Comparison of ENCODE assay signal across 10 cellular contexts in the genomic region with DNA sequence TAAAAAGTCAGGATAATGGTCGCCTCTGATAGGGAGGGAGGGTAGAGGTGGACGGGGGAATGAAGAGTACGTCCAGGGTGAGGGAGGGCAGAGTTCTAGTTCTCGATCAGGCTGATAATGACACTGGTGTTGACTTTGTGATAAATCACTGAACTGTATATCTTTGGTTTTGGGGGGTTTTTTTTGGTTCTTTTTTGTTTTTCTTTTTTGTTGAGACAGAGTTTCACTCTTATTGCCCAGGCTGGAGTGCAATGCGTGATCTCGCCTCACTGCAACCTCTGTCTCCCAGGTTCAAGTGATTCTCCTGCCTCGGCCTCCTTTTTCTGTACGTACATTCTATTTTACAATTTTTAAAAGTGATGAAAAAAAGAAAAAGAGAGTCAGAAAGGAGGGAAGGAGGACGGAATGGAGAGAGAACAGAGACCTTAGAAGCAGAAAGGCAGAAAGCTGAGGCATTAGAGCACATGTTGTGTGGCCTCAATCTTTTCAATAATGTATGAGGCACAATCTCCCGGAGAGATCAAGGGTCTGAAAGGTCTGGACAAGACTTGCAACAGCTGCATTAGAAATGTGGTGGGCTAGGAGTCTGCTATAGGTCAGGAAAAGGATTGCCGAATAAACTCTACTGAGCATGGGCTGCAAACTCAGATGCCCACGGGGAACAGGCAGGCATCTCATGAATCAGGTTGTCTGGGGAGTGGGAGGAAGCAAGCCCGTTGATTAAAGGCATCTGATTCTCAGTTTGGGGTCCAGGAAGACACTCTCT.
DNase-seq lines count a peak whose midpoint lies in the region; ATAC-seq, FAIRE-seq and TF ChIP-seq lines count a peak whose summit lies in the region.
"Had no signal": no experiment of that assay in that cellular context is flagged by ENCODE, and none has a peak within 500 bp of the region (broad histone marks: within the 10 kb centered on the region; RNA-seq: fewer than 3 reads in every experiment).

No MANE protein-coding gene starts in this region.

- H4K20me1 ChIP-seq in GM12878 (ENCODE audit: control insufficient read depth, insufficient read depth): no peaks in the 10 kb centered on the region

- WGBS in A549 (ENCODE audit: missing lambda C conversion rate): 87% methylated on average over 13 of the region's 13 CpGs
- WGBS in GM12878 (ENCODE audit: insufficient coverage, insufficient replicate concordance, low lambda C conversion rate, missing lambda C conversion rate): 29% methylated on average over 13 of the region's 13 CpGs

- DNase-seq in A549 (ENCODE audit: low read depth in 1 of 2, low spot score in 1 of 2): no peak
- no peak for DNase-seq in GM12878 (ENCODE audit: low read depth, low spot score)
- DNase-seq in NCI-H748 treated with DMSO at 0.1 percent for 48 hours (lab: John Stamatoyannopoulos, UW): no peak
- DNase-seq in C1 segment of cervical spinal cord (lab: John Stamatoyannopoulos, UW): no peak
- no peak for DNase-seq in NCI-H510A (lab: John Stamatoyannopoulos, UW)
- DNase-seq in NCI-H2171 treated with DMSO at 0.1 percent for 48 hours (lab: John Stamatoyannopoulos, UW): no peak
- DNase-seq: NCI-H2227 treated with DMSO at 0.1 percent for 48 hours had no signal

- TF ChIP-seq EP300 in A549 (IDR thresholded peaks at IDR 0.05) (no peak), GM12878 (IDR thresholded peaks at IDR 0.05; ENCODE audit: borderline replicate concordance in 1 of 2, control insufficient read depth in 1 of 2, low read depth in 2 of 2, low read length in 2 of 2) (no peak; a peak in 1 of 4 replicates)

- H3K9me3 ChIP-seq in A549: peaks cover 11% of the 10 kb centered on the region
- peaks cover 4% of the 10 kb centered on the region; the same call in 2 of the 3 replicates for H3K9me3 ChIP-seq in GM12878 (replicated peaks; ENCODE audit: control insufficient read depth, insufficient read depth, low read length)
- H3K9me3 ChIP-seq in mucosa of rectum (ENCODE audit: control insufficient read depth in 2 of 2, low read length in 2 of 2): peaks cover 0 to 3% of the 10 kb centered on the region in 2 donors

- TF ChIP-seq CTCF in A549 (IDR thresholded peaks at IDR 0.05) (no peak), GM12878 (IDR thresholded peaks at IDR 0.05 in 2 of 3, conservative IDR thresholded peaks at IDR 0.05 in 1 of 3; ENCODE audit: control insufficient read depth in 2 of 3, extremely low read depth in 1 of 3, insufficient read depth in 1 of 3, low read depth in 3 of 3, low read length in 3 of 3) (no peak)

- CTCF ChIA-PET in A549 (lab: Yijun Ruan, JAX): interaction anchor here (0.9 kb wide), 1 partner anchor 116 kb away, joined by 4 read pairs; no protein-coding TSS in a partner anchor
- CTCF ChIA-PET in GM12878 (lab: Yijun Ruan, JAX): interaction anchor here (0.7 to 2.6 kb wide), 6 partner anchors 9 to 631 kb away, joined by 3 to 12 read pairs (median 3); no protein-coding TSS in a partner anchor

- in situ Hi-C loops in GM12878 (cut with MboI): no loop called here

- FAIRE-seq in A549 (lab: Jason Lieb, UNC): no peak
- peak; percentile 78 for FAIRE-seq in GM12878 (lab: Jason Lieb, UNC)
- FAIRE-seq: bronchial epithelial cell had no signal

- TSS peak; percentile 89 for BruUV-seq in GM12878 (replicated peaks; lab: Mats Ljungman, UMichigan)

- H2AFZ ChIP-seq in GM12878 (ENCODE audit: control insufficient read depth, low read depth, low read length): peak overlapping the region; percentile 44

- H3K4me1 ChIP-seq in A549 (peaks cover 44% of the 10 kb centered on the region), GM12878 (ENCODE audit: control insufficient read depth, insufficient read depth, low read length) (peaks cover 37% of the 10 kb centered on the region), mucosa of rectum (ENCODE audit: control insufficient read depth in 2 of 2, insufficient read depth in 2 of 2, low read length in 2 of 2) (peaks cover 41 to 45% of the 10 kb centered on the region in 2 donors)

- H3K27me3 ChIP-seq in GM12878 (replicated peaks in 1 of 2; ENCODE audit: control insufficient read depth in 2 of 2, insufficient read depth in 2 of 2, low read length in 1 of 2): no peaks in the 10 kb centered on the region
- no peaks in the 10 kb centered on the region for H3K27me3 ChIP-seq in mucosa of rectum (ENCODE audit: control insufficient read depth in 2 of 2, insufficient read depth in 2 of 2, low read length in 2 of 2)

- ATAC-seq in A549: no peak
- ATAC-seq in GM18868 (IDR thresholded peaks at IDR 0.05; ENCODE audit: unreplicated experiment): peak; percentile 46
- peak; percentile 69 for ATAC-seq in GM12878

- H3K9ac ChIP-seq in GM12878 (ENCODE audit: control insufficient read depth, insufficient read depth, low read length) (peak overlapping the region; percentile 81), mucosa of rectum (ENCODE audit: low read depth in 1 of 2, low read length in 2 of 2) (peak overlapping the region; percentile 31 to 60)

- no peak for TF ChIP-seq POLR2A in A549 (IDR thresholded peaks at IDR 0.05; ENCODE audit: low read length)
- no peak for TF ChIP-seq POLR2A in GM12878 (IDR thresholded peaks at IDR 0.05; ENCODE audit: low read depth, low read length)

- peak overlapping the region; percentile 93 to 96; a peak in 5 of 6 replicates for H3K27ac ChIP-seq in A549
- H3K27ac ChIP-seq in GM12878 (ENCODE audit: control insufficient read depth, insufficient read depth): peak overlapping the region; percentile 93
- H3K27ac ChIP-seq in mucosa of rectum (ENCODE audit: low read depth in 2 of 2, low read length in 2 of 2): peak overlapping the region; percentile 95 to 96

- peaks cover 4% of the 10 kb centered on the region for H3K79me2 ChIP-seq in GM12878 (ENCODE audit: control insufficient read depth, insufficient read depth, low read length)

- TF ChIP-seq RAD21 in A549 (conservative IDR thresholded peaks at IDR 0.05 in 1 of 2, IDR thresholded peaks at IDR 0.05 in 1 of 2): no peak
- TF ChIP-seq RAD21 in GM12878 (IDR thresholded peaks at IDR 0.05; ENCODE audit: insufficient read depth, low read depth, low read length): no peak

- H3K36me3 ChIP-seq in GM12878 (ENCODE audit: control insufficient read depth in 2 of 2, insufficient read depth in 2 of 2, low read length in 1 of 2): no peaks in the 10 kb centered on the region
- H3K36me3 ChIP-seq in mucosa of rectum (ENCODE audit: control insufficient read depth in 2 of 2, insufficient read depth in 2 of 2, low read length in 2 of 2): no peaks in the 10 kb centered on the region

- H3K4me3 ChIP-seq in A549 (no peak overlapping the region), GM12878 (peak overlapping the region; percentile 43; the same call in 1 of the 2 replicates), mucosa of rectum (ENCODE audit: low read length in 2 of 2) (no peak overlapping the region)

- RAD21 ChIA-PET in GM12878 (lab: Charles Lee; ENCODE audit: unreplicated experiment): interaction anchor here (0.6 to 14.4 kb wide), 18 partner anchors 9 to 350 kb away, joined by 3 to 258 read pairs (median 7); a partner anchor contains a TSS

- intact Hi-C loops in GM12878 (cut with micrococcal nuclease; ENCODE audit: unreplicated experiment): loop anchor here (1.0 to 2.0 kb wide), 5 partner anchors 25 to 181 kb away; no protein-coding TSS in a partner anchor

- SMC1A ChIA-PET in GM12878 (lab: Charles Lee; ENCODE audit: uncharacterized antibody, unreplicated experiment): interaction anchor here (0.8 to 7.4 kb wide), 21 partner anchors 9 to 458 kb away, joined by 3 to 80 read pairs (median 8); a partner anchor contains a TSS

- POLR2A ChIA-PET in A549 (lab: Yijun Ruan, JAX) (interaction anchor here (1.2 kb wide), 1 partner anchor 344 kb away, joined by 4 read pairs; a partner anchor contains a TSS), GM12878 (lab: Charles Lee) (interaction anchor here (1.0 to 3.5 kb wide), 10 partner anchors 9 to 349 kb away, joined by 4 to 15 read pairs (median 8); no protein-coding TSS in a partner anchor)

- H3K4me2 ChIP-seq in A549 (no peak overlapping the region), GM12878 (ENCODE audit: control insufficient read depth, insufficient read depth) (peak overlapping the region; percentile 80)

TF ChIP-seq in A549, 52 proteins besides CTCF, POLR2A, EP300 and RAD21:
- TF ChIP-seq CHD2 (IDR thresholded peaks at IDR 0.05; ENCODE audit: low read length, partially characterized antibody): no peak
- no peak for TF ChIP-seq HDAC2 (IDR thresholded peaks at IDR 0.05)
- no peak for TF ChIP-seq HOXB5 (CRISPR knock-in tag; IDR thresholded peaks at IDR 0.05)
- TF ChIP-seq JUNB (IDR thresholded peaks at IDR 0.05): no peak
- TF ChIP-seq SREBF2 (IDR thresholded peaks at IDR 0.05): no peak
- TF ChIP-seq, protein P1, sequence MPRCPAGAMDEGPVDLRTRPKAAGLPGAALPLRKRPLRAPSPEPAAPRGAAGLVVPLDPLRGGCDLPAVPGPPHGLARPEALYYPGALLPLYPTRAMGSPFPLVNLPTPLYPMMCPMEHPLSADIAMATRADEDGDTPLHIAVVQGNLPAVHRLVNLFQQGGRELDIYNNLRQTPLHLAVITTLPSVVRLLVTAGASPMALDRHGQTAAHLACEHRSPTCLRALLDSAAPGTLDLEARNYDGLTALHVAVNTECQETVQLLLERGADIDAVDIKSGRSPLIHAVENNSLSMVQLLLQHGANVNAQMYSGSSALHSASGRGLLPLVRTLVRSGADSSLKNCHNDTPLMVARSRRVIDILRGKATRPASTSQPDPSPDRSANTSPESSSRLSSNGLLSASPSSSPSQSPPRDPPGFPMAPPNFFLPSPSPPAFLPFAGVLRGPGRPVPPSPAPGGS (IDR thresholded peaks at IDR 0.05): no peak
- no peak for TF ChIP-seq NR3C1 (IDR thresholded peaks at IDR 0.05)

TF ChIP-seq in GM12878, 131 proteins besides CTCF, POLR2A, EP300 and RAD21 (continues in another document):
- TF ChIP-seq MYC (IDR thresholded peaks at IDR 0.05; ENCODE audit: insufficient read depth, insufficient read length, insufficient replicate concordance, low read length, severe bottlenecking): no peak
- TF ChIP-seq, protein P2, sequence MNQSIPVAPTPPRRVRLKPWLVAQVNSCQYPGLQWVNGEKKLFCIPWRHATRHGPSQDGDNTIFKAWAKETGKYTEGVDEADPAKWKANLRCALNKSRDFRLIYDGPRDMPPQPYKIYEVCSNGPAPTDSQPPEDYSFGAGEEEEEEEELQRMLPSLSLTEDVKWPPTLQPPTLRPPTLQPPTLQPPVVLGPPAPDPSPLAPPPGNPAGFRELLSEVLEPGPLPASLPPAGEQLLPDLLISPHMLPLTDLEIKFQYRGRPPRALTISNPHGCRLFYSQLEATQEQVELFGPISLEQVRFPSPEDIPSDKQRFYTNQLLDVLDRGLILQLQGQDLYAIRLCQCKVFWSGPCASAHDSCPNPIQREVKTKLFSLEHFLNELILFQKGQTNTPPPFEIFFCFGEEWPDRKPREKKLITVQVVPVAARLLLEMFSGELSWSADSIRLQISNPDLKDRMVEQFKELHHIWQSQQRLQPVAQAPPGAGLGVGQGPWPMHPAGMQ (IDR thresholded peaks at IDR 0.05; ENCODE audit: borderline replicate concordance): no peak

Comparison
In these comparisons a context has a peak if more than half of its experiments do, and no peak if none do; other contexts are left out.
1. ATAC-seq: peak in GM18868 (single experiment) and GM12878 (single experiment); none in A549 (0 of 2).
2. Peak in every context shown above with its lines, with median percentiles within 50 percentile points of each other: H3K27ac ChIP-seq.